14 cellular contexts compared by ENCODE assay signal in genomic region chr16:89089142-89089541, GRCh38. TPM values are rescaled to one million over a fixed set of nuclear protein-coding genes. Genes with fewer than 3 reads are reported as not detected.
DNase-seq lines count a peak whose midpoint lies in the region; ATAC-seq and TF ChIP-seq lines count a peak whose summit lies in the region.
"Had no signal": no experiment of that assay in that cellular context is flagged by ENCODE, and none has a peak within 500 bp of the region (broad histone marks: within the 10 kb centered on the region; RNA-seq: fewer than 3 reads in every experiment).

No MANE protein-coding gene starts in this region.

- H4K20me1 ChIP-seq in SK-N-SH (ENCODE audit: insufficient read depth), result no peaks in the 10 kb centered on the region

- no peaks in the 10 kb centered on the region for H3K9me2 ChIP-seq in SK-N-SH

- H3K36me3 ChIP-seq in SK-N-SH (replicated peaks in 1 of 2; ENCODE audit: control insufficient read depth in 1 of 2, insufficient read depth in 2 of 2, low read length in 1 of 2), result no peaks in the 10 kb centered on the region
- no peaks in the 10 kb centered on the region for H3K36me3 ChIP-seq in KOPT-K1 (ENCODE audit: insufficient read depth, low read length)
- no peaks in the 10 kb centered on the region for H3K36me3 ChIP-seq in iPS-18a (ENCODE audit: control insufficient read depth, low read depth, low read length)
- H3K36me3 ChIP-seq in spleen, result no peaks in the 10 kb centered on the region

- TF ChIP-seq RAD21 in SK-N-SH (IDR thresholded peaks at IDR 0.05; ENCODE audit: low read length), result no peak

- peak; percentile 55 for DNase-seq in SK-N-SH
- DNase-seq in spleen, result peak; percentile 69
- DNase-seq: C1 segment of cervical spinal cord, DMS153, EL, H9, NCI-H1105, NCI-H1694, NCI-H446 treated with DMSO at 0.1 percent for 48 hours had no signal

- CTCF ChIA-PET in SK-N-SH (lab: Yijun Ruan, JAX), result interaction anchor here (0.8 to 1.5 kb wide), 2 partner anchors 67 to 79 kb away, joined by 3 to 5 read pairs; no protein-coding TSS in a partner anchor

- H3F3A ChIP-seq in SK-N-SH (replicated peaks; ENCODE audit: insufficient read depth), result no peaks in the 10 kb centered on the region

- no peaks in the 10 kb centered on the region for H3K9me3 ChIP-seq in SK-N-SH
- no peaks in the 10 kb centered on the region for H3K9me3 ChIP-seq in KOPT-K1 (ENCODE audit: insufficient read depth, low read length, poor library complexity, severe bottlenecking)
- H3K9me3 ChIP-seq in iPS-18a (ENCODE audit: control insufficient read depth, low read depth, low read length), result no peaks in the 10 kb centered on the region
- H3K9me3 ChIP-seq in spleen, result no peaks in the 10 kb centered on the region

- POLR2A ChIA-PET in SK-N-SH (lab: Yijun Ruan, JAX), result no interaction called here

- no peak overlapping the region for H3K9ac ChIP-seq in SK-N-SH
- no peak overlapping the region for H3K9ac ChIP-seq in iPS-18a (ENCODE audit: low read length)

- TF ChIP-seq POLR2A in spleen (IDR thresholded peaks at IDR 0.05), result no peak

- H3K27ac ChIP-seq in SK-N-SH (ENCODE audit: low read depth in 2 of 2, low read length in 1 of 2), result no peak overlapping the region
- H3K27ac ChIP-seq in KOPT-K1 (ENCODE audit: low read depth, low read length, poor library complexity, severe bottlenecking), result peak overlapping the region; percentile 66
- no peak overlapping the region for H3K27ac ChIP-seq in iPS-18a (ENCODE audit: low read length)
- no peak overlapping the region for H3K27ac ChIP-seq in spleen

- H3K79me2 ChIP-seq in SK-N-SH (ENCODE audit: insufficient read depth), result peaks cover 6% of the 10 kb centered on the region

- no peak overlapping the region for H3K4me3 ChIP-seq in SK-N-SH (ENCODE audit: low read depth in 2 of 2, low read length in 1 of 2)
- peak overlapping the region; percentile 15 for H3K4me3 ChIP-seq in iPS-18a (ENCODE audit: low read length)
- H3K4me3 ChIP-seq in spleen, result no peak overlapping the region

- H3K4me1 ChIP-seq in SK-N-SH (ENCODE audit: control insufficient read depth in 1 of 2, insufficient read depth in 2 of 2, low read depth in 1 of 2, low read length in 1 of 2), result no peaks in the 10 kb centered on the region; a peak in 1 of 4 replicates
- no peaks in the 10 kb centered on the region for H3K4me1 ChIP-seq in iPS-18a (ENCODE audit: control insufficient read depth, low read depth, low read length)
- H3K4me1 ChIP-seq in spleen, result peaks cover 3 to 45% (median 18%) of the 10 kb centered on the region in 6 donors

- TF ChIP-seq EP300 in SK-N-SH (IDR thresholded peaks at IDR 0.05; ENCODE audit: borderline replicate concordance in 1 of 2, low read depth in 1 of 2, low read length in 1 of 2), result no peak

- WGBS in SK-N-SH (ENCODE audit: low lambda C conversion rate), result 19% methylated on average over 8 of the region's 12 CpGs
- 58 to 81% (median 63%) methylated on average over 8 to 12 of the region's 12 CpGs for WGBS in spleen, 5 donors

- H2AFZ ChIP-seq in SK-N-SH (ENCODE audit: low read depth), result no peak overlapping the region

- intact Hi-C loops in spleen (cut with DNase I; ENCODE audit: low total_unique reads), result no loop called here

- no peak for TF ChIP-seq CTCF in SK-N-SH (IDR thresholded peaks at IDR 0.05)
- no peak for TF ChIP-seq CTCF in spleen (IDR thresholded peaks at IDR 0.05 in 8 of 11, conservative IDR thresholded peaks at IDR 0.05 in 3 of 11)

- H3K4me2 ChIP-seq in SK-N-SH, result no peak overlapping the region

- H3K27me3 ChIP-seq in SK-N-SH (ENCODE audit: insufficient read depth), result peaks cover 40% of the 10 kb centered on the region
- peaks cover 31% of the 10 kb centered on the region for H3K27me3 ChIP-seq in iPS-18a (ENCODE audit: control insufficient read depth, insufficient read depth, low read length)
- H3K27me3 ChIP-seq in spleen (replicated peaks in 1 of 7), result peaks cover 0 to 53% (median 0%) of the 10 kb centered on the region in 7 donors

- no peak for ATAC-seq in SK-N-SH treated with all-trans-retinoic acid at 6 μM for 48 hours
- no peak for ATAC-seq in GM18502 (IDR thresholded peaks at IDR 0.05; ENCODE audit: poor library complexity, unreplicated experiment)
- no peak for ATAC-seq in GM21360 (IDR thresholded peaks at IDR 0.05; ENCODE audit: unreplicated experiment)

TF ChIP-seq in SK-N-SH, 30 proteins besides CTCF, POLR2A, EP300 and RAD21 (continues in another document):
- TF ChIP-seq EZH2phosphoT487 (IDR thresholded peaks at IDR 0.05; ENCODE audit: borderline replicate concordance, low read depth) (no peak), SMC3 (IDR thresholded peaks at IDR 0.05; ENCODE audit: low read depth, low read length) (no peak), MEF2A (IDR thresholded peaks at IDR 0.05; ENCODE audit: borderline replicate concordance, low read depth) (no peak), MXI1 (IDR thresholded peaks at IDR 0.05; ENCODE audit: low read depth, low read length) (no peak), IRF3 (IDR thresholded peaks at IDR 0.05; ENCODE audit: low read depth, low read length) (no peak), USF2 (IDR thresholded peaks at IDR 0.05; ENCODE audit: borderline replicate concordance, low read depth, low read length) (no peak), FOXJ3 (CRISPR knock-in tag; IDR thresholded peaks at IDR 0.05) (no peak), RCOR1 (IDR thresholded peaks at IDR 0.05; ENCODE audit: low read length) (no peak), MAX (IDR thresholded peaks at IDR 0.05; ENCODE audit: low read depth) (no peak), YY1 (IDR thresholded peaks at IDR 0.05; ENCODE audit: low read depth) (no peak)

TF ChIP-seq in SK-N-SH treated with all-trans-retinoic acid at 6 μM for 48 hours, 23 proteins besides CTCF, POLR2A, EP300 and RAD21:
- TF ChIP-seq ZNF70 (CRISPR knock-in tag; IDR thresholded peaks at IDR 0.05), result no peak
- no peak for TF ChIP-seq ZNF565 (CRISPR knock-in tag; conservative IDR thresholded peaks at IDR 0.05; ENCODE audit: low read depth)
- no peak for TF ChIP-seq BACH2 (CRISPR knock-in tag; IDR thresholded peaks at IDR 0.05; ENCODE audit: borderline replicate concordance)
- TF ChIP-seq TOX (CRISPR knock-in tag; IDR thresholded peaks at IDR 0.05; ENCODE audit: borderline replicate concordance), result no peak
- no peak for TF ChIP-seq GLIS3 (CRISPR knock-in tag; IDR thresholded peaks at IDR 0.05)
- no peak for TF ChIP-seq ZFP3 (CRISPR knock-in tag; IDR thresholded peaks at IDR 0.05)
- no peak for TF ChIP-seq ISL1 (CRISPR knock-in tag; IDR thresholded peaks at IDR 0.05)

RNA-seq across cellular contexts. Expression of gene ACSF3, which starts 4.5 kb away (rescaled TPM):
- 14.9 and 18.8 TPM in 2 replicates for polyA plus RNA-seq in SK-N-SH (2012; rRNA removed)
- 9.1 and 11.1 TPM in 2 replicates for polyA plus RNA-seq in SK-N-SH (2012; cell fraction: cytosol; rRNA removed)
- polyA plus RNA-seq in SK-N-SH (2012; cell fraction: nucleus; rRNA removed), result 25.9 and 33.9 TPM in 2 replicates
- 10 to 100 TPM; 39.9 to 68.1 (median 50.0) TPM for total RNA-seq in spleen
- 10 to 100 TPM; 35.4 to 50.2 (median 45.9) TPM for polyA plus RNA-seq in spleen
